In genomic region chr1:156885904-156886355, GRCh38 we compare ENCODE assay signal across 1 cellular context.
TF ChIP-seq lines count a peak whose summit lies in the region.

No MANE protein-coding gene starts in this region.

TF ChIP-seq in GM23338, 12 proteins besides CTCF, POLR2A, EP300 and RAD21 (continued from another document):
- no peak for TF ChIP-seq ZNF462 (CRISPR knock-in tag; IDR thresholded peaks at IDR 0.05)
- no peak for TF ChIP-seq ZNF114 (CRISPR knock-in tag; IDR thresholded peaks at IDR 0.05)
- TF ChIP-seq EZH2phosphoT487 (IDR thresholded peaks at IDR 0.05; ENCODE audit: unreplicated experiment), result no peak
- TF ChIP-seq STAT1 (IDR thresholded peaks at IDR 0.05; ENCODE audit: unreplicated experiment), result no peak
- TF ChIP-seq ZNF331 (CRISPR knock-in tag; IDR thresholded peaks at IDR 0.05; ENCODE audit: low read depth), result no peak
- TF ChIP-seq REST (IDR thresholded peaks at IDR 0.05; ENCODE audit: unreplicated experiment), result no peak
- TF ChIP-seq CREB1 (CRISPR knock-in tag; IDR thresholded peaks at IDR 0.05; ENCODE audit: low read depth), result no peak
- no peak for TF ChIP-seq POLR2AphosphoS5 (IDR thresholded peaks at IDR 0.05; ENCODE audit: low read depth)
- no peak for TF ChIP-seq JUNB (IDR thresholded peaks at IDR 0.05; ENCODE audit: unreplicated experiment)
- TF ChIP-seq EZH2 (IDR thresholded peaks at IDR 0.05; ENCODE audit: low read depth, unreplicated experiment), result no peak
